1 cellular context compared by ENCODE assay signal in genomic region chr16:14629919-14630619, GRCh38.
TF ChIP-seq lines count a peak whose summit lies in the region.

A gene with protein sequence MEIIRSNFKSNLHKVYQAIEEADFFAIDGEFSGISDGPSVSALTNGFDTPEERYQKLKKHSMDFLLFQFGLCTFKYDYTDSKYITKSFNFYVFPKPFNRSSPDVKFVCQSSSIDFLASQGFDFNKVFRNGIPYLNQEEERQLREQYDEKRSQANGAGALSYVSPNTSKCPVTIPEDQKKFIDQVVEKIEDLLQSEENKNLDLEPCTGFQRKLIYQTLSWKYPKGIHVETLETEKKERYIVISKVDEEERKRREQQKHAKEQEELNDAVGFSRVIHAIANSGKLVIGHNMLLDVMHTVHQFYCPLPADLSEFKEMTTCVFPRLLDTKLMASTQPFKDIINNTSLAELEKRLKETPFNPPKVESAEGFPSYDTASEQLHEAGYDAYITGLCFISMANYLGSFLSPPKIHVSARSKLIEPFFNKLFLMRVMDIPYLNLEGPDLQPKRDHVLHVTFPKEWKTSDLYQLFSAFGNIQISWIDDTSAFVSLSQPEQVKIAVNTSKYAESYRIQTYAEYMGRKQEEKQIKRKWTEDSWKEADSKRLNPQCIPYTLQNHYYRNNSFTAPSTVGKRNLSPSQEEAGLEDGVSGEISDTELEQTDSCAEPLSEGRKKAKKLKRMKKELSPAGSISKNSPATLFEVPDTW (minus strand): TSS chr16:14630260. CDS start chr16:14630125, 135 bp downstream.

TF ChIP-seq in HepG2, 621 proteins besides CTCF, POLR2A, EP300 and RAD21 (continued from another document and continues in another):
- TF ChIP-seq HNF1A (IDR thresholded peaks at IDR 0.05; ENCODE audit: low read depth) (no peak), HNF1A (CRISPR knock-in tag; IDR thresholded peaks at IDR 0.05; ENCODE audit: borderline replicate concordance) (peak; percentile 62; the same call in 1 of the 2 replicates), ARHGAP35 (CRISPR knock-in tag; IDR thresholded peaks at IDR 0.05; ENCODE audit: borderline replicate concordance) (peak; percentile 74), ZNF605 (CRISPR knock-in tag; IDR thresholded peaks at IDR 0.05) (0 out of 2 replicates have a peak, but pooled peaks have one; percentile 2), NFE2 (CRISPR knock-in tag; IDR thresholded peaks at IDR 0.05) (no peak), SIX1 (CRISPR knock-in tag; IDR thresholded peaks at IDR 0.05; ENCODE audit: borderline replicate concordance) (peak; percentile 12; the same call in 1 of the 2 replicates), MED8 (CRISPR knock-in tag; IDR thresholded peaks at IDR 0.05; ENCODE audit: insufficient replicate concordance) (peak; percentile 95), RARG (CRISPR knock-in tag; IDR thresholded peaks at IDR 0.05; ENCODE audit: low read depth) (peak; percentile 46; the same call in 1 of the 2 replicates), CEBPG (CRISPR knock-in tag; IDR thresholded peaks at IDR 0.05) (peak; percentile 91), ATAD3A (CRISPR knock-in tag; IDR thresholded peaks at IDR 0.05) (no peak; the same call in 1 of the 2 replicates), ZNF232 (CRISPR knock-in tag; IDR thresholded peaks at IDR 0.05; ENCODE audit: borderline replicate concordance) (peak; percentile 91; the same call in 1 of the 2 replicates), YEATS4 (CRISPR knock-in tag; IDR thresholded peaks at IDR 0.05; ENCODE audit: borderline replicate concordance) (peak; percentile 91), ZNF44 (CRISPR knock-in tag; IDR thresholded peaks at IDR 0.05) (peak; percentile 98), PRDM15 (CRISPR knock-in tag; IDR thresholded peaks at IDR 0.05) (peak; percentile 58; the same call in 1 of the 2 replicates), ZNF788 (CRISPR knock-in tag; IDR thresholded peaks at IDR 0.05; ENCODE audit: borderline replicate concordance) (peak; percentile 89; the same call in 1 of the 2 replicates), RNF2 (conservative IDR thresholded peaks at IDR 0.05; ENCODE audit: low read depth) (0 out of 2 replicates have a peak, but pooled peaks have one; percentile 48), ZNF878 (CRISPR knock-in tag; IDR thresholded peaks at IDR 0.05) (peak; percentile 93; the same call in 1 of the 2 replicates), KDM6A (CRISPR knock-in tag; IDR thresholded peaks at IDR 0.05; ENCODE audit: low read depth) (0 out of 2 replicates have a peak, but pooled peaks have one; percentile 6), TBX3 (IDR thresholded peaks at IDR 0.05; ENCODE audit: borderline replicate concordance) (no peak), ZNF180 (CRISPR knock-in tag; IDR thresholded peaks at IDR 0.05; ENCODE audit: borderline replicate concordance, low read depth) (0 out of 2 replicates have a peak, but pooled peaks have one; percentile 43), TCF7 (IDR thresholded peaks at IDR 0.05; ENCODE audit: low read depth) (no peak), GPN1 (CRISPR knock-in tag; IDR thresholded peaks at IDR 0.05; ENCODE audit: borderline replicate concordance) (no peak), ZNF496 (CRISPR knock-in tag; IDR thresholded peaks at IDR 0.05; ENCODE audit: insufficient replicate concordance) (no peak), SRSF4 (IDR thresholded peaks at IDR 0.05; ENCODE audit: low read depth, low read length, poor library complexity, severe bottlenecking) (no peak), ZNF749 (CRISPR knock-in tag; IDR thresholded peaks at IDR 0.05; ENCODE audit: borderline replicate concordance) (peak; percentile 98), BHLHE40 (IDR thresholded peaks at IDR 0.05; ENCODE audit: low read length) (peak; percentile 46), BORCS8-MEF2B (CRISPR knock-in tag; IDR thresholded peaks at IDR 0.05) (peak; percentile 89), ZNF230 (CRISPR knock-in tag; IDR thresholded peaks at IDR 0.05) (peak; percentile 81), SP1 (IDR thresholded peaks at IDR 0.05) (no peak), SP1 (CRISPR knock-in tag; IDR thresholded peaks at IDR 0.05) (peak; percentile 83), SMC3 (IDR thresholded peaks at IDR 0.05; ENCODE audit: low read length) (no peak), CREBL2 (CRISPR knock-in tag; IDR thresholded peaks at IDR 0.05; ENCODE audit: borderline replicate concordance) (peak; percentile 95; the same call in 1 of the 2 replicates), ZFAT (CRISPR knock-in tag; conservative IDR thresholded peaks at IDR 0.05) (peak; percentile 75), FOXK2 (IDR thresholded peaks at IDR 0.05) (peak; percentile 93), ZNF354B (CRISPR knock-in tag; IDR thresholded peaks at IDR 0.05) (no peak; the same call in 1 of the 2 replicates), ZKSCAN5 (CRISPR knock-in tag; IDR thresholded peaks at IDR 0.05) (0 out of 2 replicates have a peak, but pooled peaks have one; percentile 41), MTERF4 (CRISPR knock-in tag; IDR thresholded peaks at IDR 0.05) (peak; percentile 97; the same call in 1 of the 2 replicates), ARNT2 (CRISPR knock-in tag; IDR thresholded peaks at IDR 0.05; ENCODE audit: low read depth) (peak; percentile 93)
- TF ChIP-seq, protein P1, sequence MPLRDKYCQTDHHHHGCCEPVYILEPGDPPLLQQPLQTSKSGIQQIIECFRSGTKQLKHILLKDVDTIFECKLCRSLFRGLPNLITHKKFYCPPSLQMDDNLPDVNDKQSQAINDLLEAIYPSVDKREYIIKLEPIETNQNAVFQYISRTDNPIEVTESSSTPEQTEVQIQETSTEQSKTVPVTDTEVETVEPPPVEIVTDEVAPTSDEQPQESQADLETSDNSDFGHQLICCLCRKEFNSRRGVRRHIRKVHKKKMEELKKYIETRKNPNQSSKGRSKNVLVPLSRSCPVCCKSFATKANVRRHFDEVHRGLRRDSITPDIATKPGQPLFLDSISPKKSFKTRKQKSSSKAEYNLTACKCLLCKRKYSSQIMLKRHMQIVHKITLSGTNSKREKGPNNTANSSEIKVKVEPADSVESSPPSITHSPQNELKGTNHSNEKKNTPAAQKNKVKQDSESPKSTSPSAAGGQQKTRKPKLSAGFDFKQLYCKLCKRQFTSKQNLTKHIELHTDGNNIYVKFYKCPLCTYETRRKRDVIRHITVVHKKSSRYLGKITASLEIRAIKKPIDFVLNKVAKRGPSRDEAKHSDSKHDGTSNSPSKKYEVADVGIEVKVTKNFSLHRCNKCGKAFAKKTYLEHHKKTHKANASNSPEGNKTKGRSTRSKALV (CRISPR knock-in tag; IDR thresholded peaks at IDR 0.05) = peak; percentile 50; the same call in 1 of the 2 replicates
- TF ChIP-seq, protein P2, sequence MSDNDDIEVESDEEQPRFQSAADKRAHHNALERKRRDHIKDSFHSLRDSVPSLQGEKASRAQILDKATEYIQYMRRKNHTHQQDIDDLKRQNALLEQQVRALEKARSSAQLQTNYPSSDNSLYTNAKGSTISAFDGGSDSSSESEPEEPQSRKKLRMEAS (IDR thresholded peaks at IDR 0.05) = peak; percentile 91
- TF ChIP-seq, protein P3, sequence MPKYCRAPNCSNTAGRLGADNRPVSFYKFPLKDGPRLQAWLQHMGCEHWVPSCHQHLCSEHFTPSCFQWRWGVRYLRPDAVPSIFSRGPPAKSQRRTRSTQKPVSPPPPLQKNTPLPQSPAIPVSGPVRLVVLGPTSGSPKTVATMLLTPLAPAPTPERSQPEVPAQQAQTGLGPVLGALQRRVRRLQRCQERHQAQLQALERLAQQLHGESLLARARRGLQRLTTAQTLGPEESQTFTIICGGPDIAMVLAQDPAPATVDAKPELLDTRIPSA (CRISPR knock-in tag; IDR thresholded peaks at IDR 0.05; ENCODE audit: borderline replicate concordance) = no peak
- TF ChIP-seq, protein P4, sequence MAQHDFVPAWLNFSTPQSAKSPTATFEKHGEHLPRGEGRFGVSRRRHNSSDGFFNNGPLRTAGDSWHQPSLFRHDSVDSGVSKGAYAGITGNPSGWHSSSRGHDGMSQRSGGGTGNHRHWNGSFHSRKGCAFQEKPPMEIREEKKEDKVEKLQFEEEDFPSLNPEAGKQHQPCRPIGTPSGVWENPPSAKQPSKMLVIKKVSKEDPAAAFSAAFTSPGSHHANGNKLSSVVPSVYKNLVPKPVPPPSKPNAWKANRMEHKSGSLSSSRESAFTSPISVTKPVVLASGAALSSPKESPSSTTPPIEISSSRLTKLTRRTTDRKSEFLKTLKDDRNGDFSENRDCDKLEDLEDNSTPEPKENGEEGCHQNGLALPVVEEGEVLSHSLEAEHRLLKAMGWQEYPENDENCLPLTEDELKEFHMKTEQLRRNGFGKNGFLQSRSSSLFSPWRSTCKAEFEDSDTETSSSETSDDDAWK (CRISPR knock-in tag; IDR thresholded peaks at IDR 0.05) = no peak
- TF ChIP-seq, protein P5, sequence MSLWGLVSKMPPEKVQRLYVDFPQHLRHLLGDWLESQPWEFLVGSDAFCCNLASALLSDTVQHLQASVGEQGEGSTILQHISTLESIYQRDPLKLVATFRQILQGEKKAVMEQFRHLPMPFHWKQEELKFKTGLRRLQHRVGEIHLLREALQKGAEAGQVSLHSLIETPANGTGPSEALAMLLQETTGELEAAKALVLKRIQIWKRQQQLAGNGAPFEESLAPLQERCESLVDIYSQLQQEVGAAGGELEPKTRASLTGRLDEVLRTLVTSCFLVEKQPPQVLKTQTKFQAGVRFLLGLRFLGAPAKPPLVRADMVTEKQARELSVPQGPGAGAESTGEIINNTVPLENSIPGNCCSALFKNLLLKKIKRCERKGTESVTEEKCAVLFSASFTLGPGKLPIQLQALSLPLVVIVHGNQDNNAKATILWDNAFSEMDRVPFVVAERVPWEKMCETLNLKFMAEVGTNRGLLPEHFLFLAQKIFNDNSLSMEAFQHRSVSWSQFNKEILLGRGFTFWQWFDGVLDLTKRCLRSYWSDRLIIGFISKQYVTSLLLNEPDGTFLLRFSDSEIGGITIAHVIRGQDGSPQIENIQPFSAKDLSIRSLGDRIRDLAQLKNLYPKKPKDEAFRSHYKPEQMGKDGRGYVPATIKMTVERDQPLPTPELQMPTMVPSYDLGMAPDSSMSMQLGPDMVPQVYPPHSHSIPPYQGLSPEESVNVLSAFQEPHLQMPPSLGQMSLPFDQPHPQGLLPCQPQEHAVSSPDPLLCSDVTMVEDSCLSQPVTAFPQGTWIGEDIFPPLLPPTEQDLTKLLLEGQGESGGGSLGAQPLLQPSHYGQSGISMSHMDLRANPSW (CRISPR knock-in tag; IDR thresholded peaks at IDR 0.05; ENCODE audit: borderline replicate concordance) = no peak; the same call in 1 of the 2 replicates
